In genomic region chr3:8579101-8579500, GRCh38 we compare ENCODE assay signal across 11 cellular contexts.
A peak's percentile ranks its signal among the peaks of the same experiment; 100 is the strongest.
DNase-seq lines count a peak whose midpoint lies in the region; ATAC-seq, FAIRE-seq and TF ChIP-seq lines count a peak whose summit lies in the region.
"Had no signal": no experiment of that assay in that cellular context is flagged by ENCODE, and none has a peak within 500 bp of the region (broad histone marks: within the 10 kb centered on the region; RNA-seq: fewer than 3 reads in every experiment).

No MANE protein-coding gene starts in this region.

- H3K27me3 Mint-ChIP-seq in GM23338 (ENCODE audit: insufficient read depth, low read depth, poor library complexity), result peaks cover 3% of the 10 kb centered on the region
- no peaks in the 10 kb centered on the region for H3K27me3 Mint-ChIP-seq in activated T-cell treated with anti-CD3 and anti-CD28 coated beads, Interleukin-2, amount 50 U/mL, for 72 hours (ENCODE audit: low read depth)

- H3K4me1 ChIP-seq in GM23338 (ENCODE audit: insufficient read depth), result peaks cover 6% of the 10 kb centered on the region; the same call in 1 of the 2 replicates

- H3K4me3 Mint-ChIP-seq in GM23338, result no peak overlapping the region
- H3K4me3 Mint-ChIP-seq in activated T-cell treated with anti-CD3 and anti-CD28 coated beads, Interleukin-2, amount 50 U/mL, for 72 hours, result no peak overlapping the region

- no peak for TF ChIP-seq CTCF in GM23338 (conservative IDR thresholded peaks at IDR 0.05; ENCODE audit: low read depth in 2 of 2)

- H3F3A ChIP-seq in GM23338 (replicated peaks; ENCODE audit: low read depth), result no peaks in the 10 kb centered on the region

- no peaks in the 10 kb centered on the region for H3K9me3 Mint-ChIP-seq in GM23338
- peaks cover 0 to 1% of the 10 kb centered on the region in 2 donors for H3K9me3 Mint-ChIP-seq in activated T-cell treated with anti-CD3 and anti-CD28 coated beads, Interleukin-2, amount 50 U/mL, for 72 hours

- H2AFZ ChIP-seq in GM23338, result no peak overlapping the region

- no peaks in the 10 kb centered on the region for H3K27me3 ChIP-seq in GM23338 (ENCODE audit: insufficient read depth)

- FAIRE-seq in H54 (lab: Jason Lieb, UNC), result no peak
- FAIRE-seq: G401.6 had no signal

- no peaks in the 10 kb centered on the region for H3K36me3 Mint-ChIP-seq in GM23338 (ENCODE audit: low read depth)
- no peaks in the 10 kb centered on the region for H3K36me3 Mint-ChIP-seq in activated T-cell treated with anti-CD3 and anti-CD28 coated beads, Interleukin-2, amount 50 U/mL, for 72 hours (ENCODE audit: insufficient read depth in 2 of 2)

- no peak overlapping the region for H3K27ac ChIP-seq in GM23338 (ENCODE audit: low read depth)

- DNase-seq in GM23338 (ENCODE audit: low spot score) (no peak), kidney glomerular epithelial cell (lab: John Stamatoyannopoulos, UW) (peak; percentile 7), OCI-M2 (lab: John Stamatoyannopoulos, UW; ENCODE audit: unreplicated experiment) (no peak), H54 (ENCODE audit: insufficient read length, low spot score) (no peak)
- DNase-seq in activated T-cell treated with anti-CD3 and anti-CD28 coated beads, Interleukin-2, amount 50 U/mL, for 72 hours, result no peak
- no peak for DNase-seq in activated effector memory CD4-positive, alpha-beta T cell treated with anti-CD3 and anti-CD28 coated beads, Interleukin-2, amount 50 U/mL, for 16 hours
- DNase-seq: NCI-H1105, SW 1271 had no signal

- H3K36me3 ChIP-seq in GM23338 (ENCODE audit: insufficient read depth), result no peaks in the 10 kb centered on the region

- no peaks in the 10 kb centered on the region for H3K9me2 ChIP-seq in GM23338 (ENCODE audit: insufficient read depth)

- TF ChIP-seq POLR2A in H54 (IDR thresholded peaks at IDR 0.05; ENCODE audit: low read depth, low read length), result no peak

- H3K4me3 ChIP-seq in GM23338, result no peak overlapping the region

- H3K27ac Mint-ChIP-seq in GM23338, result 0 out of 2 replicates have a peak overlapping the region, but pooled peaks have one; percentile 17
- no peak overlapping the region for H3K27ac Mint-ChIP-seq in activated T-cell treated with anti-CD3 and anti-CD28 coated beads, Interleukin-2, amount 50 U/mL, for 72 hours

- no peaks in the 10 kb centered on the region for H4K20me1 ChIP-seq in GM23338 (replicated peaks; ENCODE audit: insufficient read depth)

- no peaks in the 10 kb centered on the region for H3K79me2 ChIP-seq in GM23338 (replicated peaks; ENCODE audit: insufficient read depth)

- H3K4me2 ChIP-seq in GM23338, result no peak overlapping the region

- ATAC-seq in GM18868 (IDR thresholded peaks at IDR 0.05; ENCODE audit: unreplicated experiment) (peak; percentile 97), GM23338 (no peak), HG03558 (IDR thresholded peaks at IDR 0.05; ENCODE audit: extremely low read depth, unreplicated experiment) (peak; percentile 98)
- ATAC-seq in activated T-cell treated with anti-CD3 and anti-CD28 coated beads, Interleukin-2, amount 50 U/mL, for 72 hours (replicated peaks in 1 of 2), result no peak

- peaks cover 10% of the 10 kb centered on the region; the same call in 2 of the 3 replicates for H3K4me1 Mint-ChIP-seq in GM23338
- H3K4me1 Mint-ChIP-seq in activated T-cell treated with anti-CD3 and anti-CD28 coated beads, Interleukin-2, amount 50 U/mL, for 72 hours (ENCODE audit: low read depth), result no peaks in the 10 kb centered on the region

TF ChIP-seq in GM23338, 12 proteins besides CTCF, POLR2A, EP300 and RAD21:
- TF ChIP-seq EZH2phosphoT487 (IDR thresholded peaks at IDR 0.05; ENCODE audit: unreplicated experiment), result no peak
- no peak for TF ChIP-seq NANOG (IDR thresholded peaks at IDR 0.05; ENCODE audit: borderline replicate concordance)

Comparison
In these comparisons a context has a peak if more than half of its experiments do, and no peak if none do; other contexts are left out.
1. ATAC-seq: peak in GM18868 (single experiment) and HG03558 (single experiment); none in GM23338 (single experiment) and activated T-cell treated with anti-CD3 and anti-CD28 coated beads, Interleukin-2, amount 50 U/mL, for 72 hours (0 of 2).